Comparison of ENCODE assay signal across 8 cellular contexts in genomic region chr12:124036117-124037109, GRCh38.
DNase-seq lines count a peak whose midpoint lies in the region; ATAC-seq, FAIRE-seq and TF ChIP-seq lines count a peak whose summit lies in the region.

No MANE protein-coding gene starts in this region.

- intact Hi-C loops in CD4-positive, alpha-beta memory T cell (cut with micrococcal nuclease), result loop anchor here (1.0 kb wide), 2 partner anchors 731 to 736 kb away; no protein-coding TSS in a partner anchor
- intact Hi-C loops in left ventricle myocardium superior (cut with micrococcal nuclease), result loop anchor here (5.0 kb wide), 2 partner anchors 286 to 736 kb away; no protein-coding TSS in a partner anchor
- intact Hi-C loops in sciatic nerve (cut with DNase I), result loop anchor here (5.0 kb wide), 1 partner anchor 736 kb away; no protein-coding TSS in a partner anchor

- no peaks in the 10 kb centered on the region for H3K36me3 ChIP-seq in CD4-positive, alpha-beta memory T cell (ENCODE audit: insufficient read depth, low read length)

- no peaks in the 10 kb centered on the region for H3K4me1 ChIP-seq in CD4-positive, alpha-beta memory T cell (ENCODE audit: insufficient read depth, low read length)

- no peaks in the 10 kb centered on the region for H3K9me3 Mint-ChIP-seq in CD4-positive, alpha-beta memory T cell
- no peaks in the 10 kb centered on the region for H3K9me3 Mint-ChIP-seq in activated naive CD8-positive, alpha-beta T cell treated with anti-CD3 and anti-CD28 coated beads for 36 hours

- peak; percentile 65 for FAIRE-seq in RCC 7860 (lab: Jason Lieb, UNC)

- CTCF ChIA-PET in CD4-positive, alpha-beta memory T cell (lab: Charles Lee; ENCODE audit: partially characterized antibody), result interaction anchor here (1.0 to 7.9 kb wide), 12 partner anchors 11 to 864 kb away, joined by 3 to 119 read pairs (median 4); no protein-coding TSS in a partner anchor

- TF ChIP-seq CTCF in HL-60 (IDR thresholded peaks at IDR 0.05; ENCODE audit: insufficient read depth, low read length), result peak; percentile 70

- H3K36me3 Mint-ChIP-seq in CD4-positive, alpha-beta memory T cell, result no peaks in the 10 kb centered on the region
- no peaks in the 10 kb centered on the region for H3K36me3 Mint-ChIP-seq in activated naive CD8-positive, alpha-beta T cell treated with anti-CD3 and anti-CD28 coated beads for 36 hours

- no peak overlapping the region for H3K27ac Mint-ChIP-seq in CD4-positive, alpha-beta memory T cell
- H3K27ac Mint-ChIP-seq in activated naive CD8-positive, alpha-beta T cell treated with anti-CD3 and anti-CD28 coated beads for 36 hours, result no peak overlapping the region

- peaks cover 4% of the 10 kb centered on the region in 2 donors for H3K27me3 Mint-ChIP-seq in CD4-positive, alpha-beta memory T cell
- peaks cover 4% of the 10 kb centered on the region for H3K27me3 Mint-ChIP-seq in activated naive CD8-positive, alpha-beta T cell treated with anti-CD3 and anti-CD28 coated beads for 36 hours

- no peak overlapping the region for H3K4me3 Mint-ChIP-seq in CD4-positive, alpha-beta memory T cell
- H3K4me3 Mint-ChIP-seq in activated naive CD8-positive, alpha-beta T cell treated with anti-CD3 and anti-CD28 coated beads for 36 hours, result no peak overlapping the region

- no peaks in the 10 kb centered on the region for H3K9me3 ChIP-seq in CD4-positive, alpha-beta memory T cell (ENCODE audit: control insufficient read depth in 1 of 2, low read length in 2 of 2)

- no peak overlapping the region for H3K4me3 ChIP-seq in CD4-positive, alpha-beta memory T cell (ENCODE audit: low read length in 2 of 2)
- no peak overlapping the region for H3K4me3 ChIP-seq in HL-60 (replicated peaks; ENCODE audit: insufficient read depth, low read length)

- peak in 4 of 5 donors; percentile 35 to 45 (median 42) for DNase-seq in CD4-positive, alpha-beta memory T cell
- DNase-seq in HL-60 (ENCODE audit: low read depth in 1 of 2, low spot score in 1 of 2) (peak in 1 of 2 experiments; percentile 23), RCC 7860 (ENCODE audit: low spot score) (peak; percentile 20), left ventricle myocardium superior (peak; percentile 58), sciatic nerve (ENCODE audit: low spot score) (peak; percentile 76), islet precursor cell (no peak)
- DNase-seq in activated naive CD8-positive, alpha-beta T cell treated with anti-CD3 and anti-CD28 coated beads for 36 hours, result peak; percentile 11

- H3K27me3 ChIP-seq in CD4-positive, alpha-beta memory T cell (ENCODE audit: insufficient read depth, low read length), result no peaks in the 10 kb centered on the region
- no peaks in the 10 kb centered on the region for H3K27me3 ChIP-seq in HL-60 (ENCODE audit: insufficient read depth, poor library complexity, severe bottlenecking)

- H3K27ac ChIP-seq in CD4-positive, alpha-beta memory T cell (ENCODE audit: low read depth, low read length), result no peak overlapping the region
- H3K27ac ChIP-seq in HL-60 (replicated peaks), result no peak overlapping the region

- ATAC-seq in left ventricle myocardium superior (peak; percentile 50), sciatic nerve (peak; percentile 58), GM21825 (IDR thresholded peaks at IDR 0.05; ENCODE audit: unreplicated experiment) (no peak)

- H3K4me1 Mint-ChIP-seq in CD4-positive, alpha-beta memory T cell, result no peaks in the 10 kb centered on the region
- H3K4me1 Mint-ChIP-seq in activated naive CD8-positive, alpha-beta T cell treated with anti-CD3 and anti-CD28 coated beads for 36 hours, result no peaks in the 10 kb centered on the region

- POLR2A ChIA-PET in CD4-positive, alpha-beta memory T cell (lab: Charles Lee; ENCODE audit: partially characterized antibody), result interaction anchor here (0.6 kb wide), 1 partner anchor 735 kb away, joined by 3 read pairs; no protein-coding TSS in a partner anchor
